19 cellular contexts compared by ENCODE assay signal in the genomic region with DNA sequence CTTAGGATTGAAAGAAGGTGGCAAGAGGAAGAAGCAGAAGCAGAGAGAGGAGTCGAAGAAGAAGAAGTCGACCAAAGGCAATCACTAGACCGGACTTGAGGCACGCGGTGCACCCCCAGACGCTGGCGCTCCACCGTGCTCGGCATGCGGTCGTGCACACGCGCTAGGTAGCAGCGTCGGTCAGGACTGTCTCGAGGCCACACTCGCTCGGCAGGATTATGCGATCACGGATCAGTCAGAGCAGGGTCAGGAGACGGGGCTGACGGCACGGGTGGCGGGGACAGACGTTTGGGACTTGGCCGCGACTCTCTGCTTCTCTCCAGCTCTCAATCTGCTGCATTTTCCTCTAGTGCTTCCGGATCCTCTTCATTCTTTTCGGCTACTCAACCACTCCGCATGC.
A peak's percentile ranks its signal among the peaks of the same experiment; 100 is the strongest.
DNase-seq lines count a peak whose midpoint lies in the region; ATAC-seq and TF ChIP-seq lines count a peak whose summit lies in the region.
"Had no signal": no experiment of that assay in that cellular context is flagged by ENCODE, and none has a peak within 500 bp of the region (broad histone marks: within the 10 kb centered on the region; RNA-seq: fewer than 3 reads in every experiment).

No MANE protein-coding gene starts in this region.

- DNase-seq in right cardiac atrium (peak in 2 of 3 donors; percentile 25 to 28), Right ventricle myocardium inferior (ENCODE audit: missing footprints) (no peak), chondrocyte (ENCODE audit: low spot score) (peak; percentile 85), neural crest cell (ENCODE audit: low read depth, low spot score) (no peak), upper lobe of right lung (peak; percentile 54), OCI-M1 (lab: John Stamatoyannopoulos, UW) (no peak), CD1c-positive myeloid dendritic cell (ENCODE audit: extremely low spot score) (no peak), NCI-H345 (lab: John Stamatoyannopoulos, UW) (no peak)
- DNase-seq: AML-193; CD8-positive, alpha-beta T cell; COR-L47; DMS153; DMS79; GDM1; GOT3; H7 had no signal

- H3K27me3 ChIP-seq in right cardiac atrium (ENCODE audit: control insufficient read depth, insufficient read depth): no peaks in the 10 kb centered on the region
- H3K27me3 ChIP-seq in upper lobe of right lung: no peaks in the 10 kb centered on the region

- H3K9me3 Mint-ChIP-seq in chondrocyte (ENCODE audit: low read depth): no peaks in the 10 kb centered on the region
- no peaks in the 10 kb centered on the region for H3K9me3 Mint-ChIP-seq in neural crest cell
- H3K9me3 Mint-ChIP-seq: CD8-positive, alpha-beta T cell had no signal

- H3K36me3 ChIP-seq in upper lobe of right lung: peaks cover 35% of the 10 kb centered on the region

- H3K4me3 Mint-ChIP-seq in chondrocyte (ENCODE audit: unreplicated experiment) (no peak overlapping the region), neural crest cell (no peak overlapping the region)
- H3K4me3 Mint-ChIP-seq: CD8-positive, alpha-beta T cell had no signal

- TF ChIP-seq CTCF in chondrocyte (IDR thresholded peaks at IDR 0.05): no peak
- TF ChIP-seq CTCF in neural crest cell (conservative IDR thresholded peaks at IDR 0.05): no peak
- no peak for TF ChIP-seq CTCF in upper lobe of right lung (IDR thresholded peaks at IDR 0.05)

- WGBS in right cardiac atrium: 98% methylated on average over 30 of the region's 30 CpGs

- peaks cover 12% of the 10 kb centered on the region for H3K36me3 Mint-ChIP-seq in chondrocyte (ENCODE audit: low read depth)
- H3K36me3 Mint-ChIP-seq in neural crest cell (ENCODE audit: low read depth): peaks cover 27% of the 10 kb centered on the region

- H3K4me1 ChIP-seq in right cardiac atrium (ENCODE audit: control insufficient read depth, insufficient read depth, low read length) (no peaks in the 10 kb centered on the region), upper lobe of right lung (no peaks in the 10 kb centered on the region)
- H3K4me1 ChIP-seq: A549 had no signal

- H3K27ac Mint-ChIP-seq in chondrocyte (ENCODE audit: unreplicated experiment): no peak overlapping the region
- H3K27ac Mint-ChIP-seq in neural crest cell (ENCODE audit: unreplicated experiment): peak overlapping the region; percentile 74
- H3K27ac Mint-ChIP-seq: CD8-positive, alpha-beta T cell had no signal

- ATAC-seq in right cardiac atrium (no peak), Right ventricle myocardium inferior (no peak), upper lobe of right lung (no peak)
- ATAC-seq: A549; CD8-positive, alpha-beta T cell had no signal

- H3K27me3 Mint-ChIP-seq in chondrocyte (ENCODE audit: low read depth): no peaks in the 10 kb centered on the region
- H3K27me3 Mint-ChIP-seq in neural crest cell (ENCODE audit: low read depth): no peaks in the 10 kb centered on the region

- H3K4me3 ChIP-seq in right cardiac atrium (ENCODE audit: low read length): no peak overlapping the region
- no peak overlapping the region for H3K4me3 ChIP-seq in upper lobe of right lung
- H3K4me3 ChIP-seq: A549 had no signal

- H3K4me1 Mint-ChIP-seq in chondrocyte (ENCODE audit: low read depth) (no peaks in the 10 kb centered on the region), neural crest cell (peaks cover 27% of the 10 kb centered on the region)

- H3K27ac ChIP-seq in right cardiac atrium (ENCODE audit: low read length) (no peak overlapping the region), upper lobe of right lung (no peak overlapping the region)
- H3K27ac ChIP-seq: 22Rv1, A549, C4-2B had no signal

- H3K9me3 ChIP-seq in right cardiac atrium (ENCODE audit: control insufficient read depth, low read length) (no peaks in the 10 kb centered on the region), upper lobe of right lung (no peaks in the 10 kb centered on the region)
- H3K9me3 ChIP-seq: A549 had no signal

- intact Hi-C loops in right cardiac atrium (cut with DNase I) (no loop called here), Right ventricle myocardium inferior (cut with DNase I) (no loop called here), upper lobe of right lung (cut with DNase I) (no loop called here)

Comparison
In these comparisons a context has a peak if more than half of its experiments do, and no peak if none do; other contexts are left out.
1. DNase-seq: peak in right cardiac atrium (2 of 3), chondrocyte (single experiment) and upper lobe of right lung (single experiment); none in Right ventricle myocardium inferior (single experiment), neural crest cell (single experiment), OCI-M1 (single experiment), CD1c-positive myeloid dendritic cell (single experiment) and NCI-H345 (single experiment).